Comparison of ENCODE assay signal across 8 cellular contexts in genomic region chr11:43576834-43577521, GRCh38.
DNase-seq lines count a peak whose midpoint lies in the region; ATAC-seq and TF ChIP-seq lines count a peak whose summit lies in the region.

No MANE protein-coding gene starts in this region.

- no peaks in the 10 kb centered on the region for H4K20me1 ChIP-seq in mammary epithelial cell (ENCODE audit: insufficient read depth, low read length)

- BruUV-seq in mammary epithelial cell (replicated peaks; lab: Mats Ljungman, UMichigan) = no TSS peak

- peak; percentile 16 to 50 for TF ChIP-seq CTCF in mammary epithelial cell (conservative IDR thresholded peaks at IDR 0.05 in 1 of 2, IDR thresholded peaks at IDR 0.05 in 1 of 2; ENCODE audit: extremely low read depth in 1 of 2, insufficient read depth in 1 of 2, low read depth in 1 of 2, low read length in 2 of 2)

- no peaks in the 10 kb centered on the region for H3K79me2 ChIP-seq in mammary epithelial cell (ENCODE audit: insufficient read depth, low read length)

- no peak overlapping the region for H3K4me2 ChIP-seq in mammary epithelial cell (ENCODE audit: insufficient read depth, low read depth, low read length)

- peaks cover 60% of the 10 kb centered on the region for H3K27me3 ChIP-seq in mammary epithelial cell (ENCODE audit: insufficient read depth, low read length)

- H3K9me3 ChIP-seq in mammary epithelial cell (replicated peaks; ENCODE audit: insufficient read depth, low read length) = no peaks in the 10 kb centered on the region

- in situ Hi-C loops in mammary epithelial cell (cut with MboI; ENCODE audit: low sequenced_read_pairs in 2 of 2) = loop anchor here (10.0 kb wide), 2 partner anchors 72 to 278 kb away; no protein-coding TSS in a partner anchor

- H3K4me3 ChIP-seq in mammary epithelial cell (replicated peaks in 1 of 3; ENCODE audit: insufficient read depth in 1 of 3, low read depth in 2 of 3, low read length in 3 of 3) = no peak overlapping the region

- DNase-seq in NCI-H82 (lab: John Stamatoyannopoulos, UW) (peak; percentile 44), NCI-H82 treated with DMSO at 0.1 percent for 48 hours (lab: John Stamatoyannopoulos, UW; ENCODE audit: unreplicated experiment) (no peak), Kasumi-1 (lab: John Stamatoyannopoulos, UW) (peak; percentile 34 to 45), mammary epithelial cell (no peak), medulla oblongata (ENCODE audit: extremely low spot score) (peak; percentile 24), DMS153 (lab: John Stamatoyannopoulos, UW) (no peak), GM19238 (ENCODE audit: insufficient read length, low spot score) (no peak)

- H3K36me3 ChIP-seq in mammary epithelial cell (ENCODE audit: insufficient read depth, low read length) = no peaks in the 10 kb centered on the region

- H2AFZ ChIP-seq in mammary epithelial cell (ENCODE audit: low read depth, low read length) = no peak overlapping the region

- dilution Hi-C loops in mammary epithelial cell (cut with HindIII; ENCODE audit: low sequenced_read_pairs) = no loop called here

- no peak overlapping the region for H3K27ac ChIP-seq in mammary epithelial cell (ENCODE audit: insufficient read depth, low read depth, low read length)

- WGBS in mammary epithelial cell (ENCODE audit: low coverage, missing lambda C conversion rate) = 6% methylated on average over 15 of the region's 33 CpGs

- ATAC-seq in HG03439 (IDR thresholded peaks at IDR 0.05; ENCODE audit: unreplicated experiment) = no peak

- CTCF ChIA-PET in mammary epithelial cell (lab: Charles Lee; ENCODE audit: low non-redundant PET) = no interaction called here

- H3K9ac ChIP-seq in mammary epithelial cell (ENCODE audit: insufficient read depth, low read length) = no peak overlapping the region

- intact Hi-C loops in mammary epithelial cell (cut with micrococcal nuclease) = loop anchor here (2.0 kb wide), 2 partner anchors 132 to 276 kb away; no protein-coding TSS in a partner anchor

- peaks cover 23% of the 10 kb centered on the region for H3K4me1 ChIP-seq in mammary epithelial cell (ENCODE audit: insufficient read depth, low read length)

Comparison
In these comparisons a context has a peak if more than half of its experiments do, and no peak if none do; other contexts are left out.
1. DNase-seq: peak in NCI-H82 (single experiment), Kasumi-1 (2 of 2) and medulla oblongata (single experiment); none in NCI-H82 treated with DMSO at 0.1 percent for 48 hours (single experiment), mammary epithelial cell (single experiment), DMS153 (single experiment) and GM19238 (single experiment).